ENCODE assay signal across 9 cellular contexts in the genomic region with DNA sequence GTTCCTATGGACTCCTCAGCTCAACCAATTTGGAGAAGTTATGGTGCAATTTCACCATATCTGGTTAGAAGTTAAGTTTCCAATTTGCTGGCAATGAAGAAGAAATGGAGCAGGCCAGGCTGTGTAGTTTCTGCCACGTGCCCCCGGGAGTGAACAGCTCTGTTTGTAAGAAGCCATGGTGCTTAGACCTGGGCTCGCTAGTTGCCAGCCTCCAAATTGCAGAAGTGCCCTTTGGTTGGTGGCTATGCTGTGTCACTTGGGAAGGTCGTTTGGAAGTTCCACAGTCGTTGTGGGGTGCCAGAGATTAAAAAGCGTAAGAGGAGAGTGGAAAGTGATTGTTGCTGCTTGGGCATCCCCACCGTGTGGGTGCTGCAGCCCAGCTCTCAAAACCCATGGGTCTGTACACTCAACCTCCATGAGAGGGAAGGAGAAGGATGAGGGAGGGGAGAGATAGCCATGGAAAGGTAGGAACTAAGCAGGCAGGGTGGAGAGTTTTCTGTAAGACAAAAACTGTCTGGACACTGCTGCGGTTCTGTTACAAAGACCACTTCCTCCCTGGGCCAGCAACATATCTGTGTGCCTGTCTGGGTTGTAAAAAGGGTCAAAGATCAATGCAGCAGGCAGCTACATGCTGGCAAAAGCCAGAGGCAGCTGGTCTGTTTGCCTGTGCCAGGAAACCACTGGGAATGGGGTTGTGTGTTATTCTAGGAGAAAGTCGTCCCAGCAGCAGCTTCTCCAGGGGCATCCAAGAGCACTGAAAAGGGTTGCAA. TPM values are rescaled to one million over a fixed set of nuclear protein-coding genes. Genes with fewer than 3 reads are reported as not detected.
DNase-seq lines count a peak whose midpoint lies in the region; ATAC-seq and TF ChIP-seq lines count a peak whose summit lies in the region.
"Had no signal": no experiment of that assay in that cellular context is flagged by ENCODE, and none has a peak within 500 bp of the region (broad histone marks: within the 10 kb centered on the region; RNA-seq: fewer than 3 reads in every experiment).

No MANE protein-coding gene starts in this region.

- TF ChIP-seq CTCF in HL-60 (IDR thresholded peaks at IDR 0.05; ENCODE audit: insufficient read depth, low read length) (no peak), fibroblast of lung (conservative IDR thresholded peaks at IDR 0.05 in 1 of 2, IDR thresholded peaks at IDR 0.05 in 1 of 2; ENCODE audit: low read depth in 1 of 2, low read length in 2 of 2) (no peak), psoas muscle (IDR thresholded peaks at IDR 0.05) (no peak)

- H3K4me1 ChIP-seq in fibroblast of lung (ENCODE audit: control insufficient read depth, extremely low read depth, insufficient read depth, low read length) (peaks cover 11% of the 10 kb centered on the region), psoas muscle (peaks cover 43% of the 10 kb centered on the region)

- peak in 3 of 4 donors; percentile 52 to 72 (median 53) for ATAC-seq in psoas muscle
- ATAC-seq: left lung had no signal

- DNase-seq in HL-60 (ENCODE audit: low read depth in 1 of 2, low spot score in 1 of 2) (peak in 1 of 2 experiments; percentile 78), OCI-M1 (lab: John Stamatoyannopoulos, UW) (peak; percentile 26), fibroblast of lung (ENCODE audit: low read depth in 2 of 2) (peak; percentile 45 to 63), psoas muscle (no peak), NCI-H1930 (lab: John Stamatoyannopoulos, UW) (no peak), GOT3 (lab: John Stamatoyannopoulos, UW) (no peak), GM19238 (ENCODE audit: insufficient read length, low spot score) (no peak)
- DNase-seq: activated CD4-positive, alpha-beta T cell treated with anti-CD3 and anti-CD28 coated beads, Interleukin-2, amount 50 U/mL, for 4 hours; left lung had no signal

- H3K4me2 ChIP-seq in fibroblast of lung (ENCODE audit: extremely low read depth, insufficient read depth, low read length) = no peak overlapping the region

- WGBS in psoas muscle, 3 donors = 17 to 25% (median 24%) methylated on average over 9 of the region's 9 CpGs

- no peaks in the 10 kb centered on the region for H3K9me3 ChIP-seq in fibroblast of lung (ENCODE audit: control insufficient read depth, insufficient read depth, low read depth, low read length)
- no peaks in the 10 kb centered on the region for H3K9me3 ChIP-seq in psoas muscle
- H3K9me3 ChIP-seq: left lung had no signal

- H3K9ac ChIP-seq in fibroblast of lung (ENCODE audit: insufficient read depth, low read length) = no peak overlapping the region

- H3K4me3 ChIP-seq in HL-60 (replicated peaks; ENCODE audit: insufficient read depth, low read length) (no peak overlapping the region), fibroblast of lung (replicated peaks in 1 of 4; ENCODE audit: control extremely low read depth in 1 of 4, insufficient read depth in 1 of 4, low read depth in 3 of 4, low read length in 4 of 4) (no peak overlapping the region), psoas muscle (no peak overlapping the region)
- H3K4me3 ChIP-seq: left lung had no signal

- peak overlapping the region; percentile 42 for H3K27ac ChIP-seq in HL-60 (replicated peaks)
- no peak overlapping the region for H3K27ac ChIP-seq in fibroblast of lung (ENCODE audit: insufficient read depth, low read length)
- peak overlapping the region; percentile 60 for H3K27ac ChIP-seq in psoas muscle

- no peaks in the 10 kb centered on the region for H3K36me3 ChIP-seq in fibroblast of lung (ENCODE audit: control insufficient read depth, insufficient read depth, low read length)
- H3K36me3 ChIP-seq in psoas muscle (ENCODE audit: insufficient read depth in 1 of 2, low read depth in 1 of 2) = no peaks in the 10 kb centered on the region

- intact Hi-C loops in psoas muscle (cut with DNase I) = no loop called here

- no peaks in the 10 kb centered on the region for H4K20me1 ChIP-seq in fibroblast of lung (ENCODE audit: control insufficient read depth, extremely low read depth, insufficient read depth, low read length)

- no peaks in the 10 kb centered on the region for H3K79me2 ChIP-seq in fibroblast of lung (ENCODE audit: control insufficient read depth, insufficient read depth, low read length)

- H2AFZ ChIP-seq in fibroblast of lung (ENCODE audit: low read length) = no peak overlapping the region

- no peaks in the 10 kb centered on the region for H3K27me3 ChIP-seq in HL-60 (ENCODE audit: insufficient read depth, poor library complexity, severe bottlenecking)
- peaks cover 4% of the 10 kb centered on the region for H3K27me3 ChIP-seq in fibroblast of lung (ENCODE audit: control insufficient read depth, insufficient read depth, low read length)
- H3K27me3 ChIP-seq in psoas muscle (ENCODE audit: insufficient read depth in 3 of 3, low read length in 2 of 3) = no peaks in the 10 kb centered on the region
- H3K27me3 ChIP-seq: left lung had no signal

RNA-seq across cellular contexts. Expression of a gene that starts 10.8 kb away (rescaled TPM):
- total RNA-seq in fibroblast of lung (0.17 TPM in 1 of 2 replicates, not detected in the other), psoas muscle (1 to 10 TPM; 3.8 to 5.7 (median 5.3) TPM)
- polyA plus RNA-seq in fibroblast of lung (0.25 and 0.36 TPM in 2 replicates), psoas muscle (10 to 100 TPM in 1 of 3 donors, 1 to 10 TPM in 2; 2.5 to 12.2 (median 3.2) TPM)
- 0.25 TPM in 1 of 2 replicates, not detected in the other for polyA plus RNA-seq in fibroblast of lung (2012)
- polyA minus RNA-seq in fibroblast of lung (ENCODE audit: low replicate concordance) = not detected in 2 replicates

Comparison
In these comparisons a context has a peak if more than half of its experiments do, and no peak if none do; other contexts are left out.
1. DNase-seq: peak in OCI-M1 (single experiment) and fibroblast of lung (2 of 2); none in psoas muscle (0 of 2), NCI-H1930 (0 of 2), GOT3 (single experiment) and GM19238 (single experiment).